ENCODE assay signal across 29 cellular contexts in the genomic region with DNA sequence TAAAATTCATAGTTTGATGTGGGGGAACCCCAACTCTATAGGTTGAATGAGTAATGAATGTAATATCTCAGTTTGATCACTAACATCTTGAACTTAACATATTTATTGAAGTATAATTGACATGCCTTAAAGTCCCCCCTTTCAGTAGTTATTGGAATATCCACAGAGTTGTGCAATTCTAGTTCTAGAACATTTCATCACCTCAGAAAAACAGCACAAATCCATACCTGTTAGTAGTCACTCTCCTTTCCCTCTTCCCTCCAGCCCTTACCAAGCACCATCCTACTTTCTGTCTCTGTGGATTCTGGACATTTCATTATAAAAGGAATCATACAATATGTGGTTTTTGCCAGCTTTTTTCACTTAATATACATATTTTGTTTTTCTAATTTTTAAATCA. TPM values are rescaled to one million over a fixed set of nuclear protein-coding genes. Genes with fewer than 3 reads are reported as not detected.
DNase-seq lines count a peak whose midpoint lies in the region; ATAC-seq, FAIRE-seq and TF ChIP-seq lines count a peak whose summit lies in the region.
"Had no signal": no experiment of that assay in that cellular context is flagged by ENCODE, and none has a peak within 500 bp of the region (broad histone marks: within the 10 kb centered on the region; RNA-seq: fewer than 3 reads in every experiment).

No MANE protein-coding gene starts in this region.

- H3K4me1 Mint-ChIP-seq in astrocyte (ENCODE audit: low read depth, unreplicated experiment): peaks cover 1% of the 10 kb centered on the region
- H3K4me1 Mint-ChIP-seq: CD14-positive monocyte; CD4-positive, alpha-beta memory T cell; CD4-positive, CD25-positive, alpha-beta regulatory T cell; CD8-positive, alpha-beta memory T cell had no signal

- peaks cover 16% of the 10 kb centered on the region for H3K36me3 Mint-ChIP-seq in astrocyte (ENCODE audit: low read depth, unreplicated experiment)

- H3K9me3 ChIP-seq in astrocyte (ENCODE audit: insufficient read depth, low read depth, low read length) (no peaks in the 10 kb centered on the region), liver (ENCODE audit: control insufficient read depth in 4 of 4, low read length in 3 of 4) (no peaks in the 10 kb centered on the region)
- H3K9me3 ChIP-seq: BE2C had no signal

- H3K4me1 ChIP-seq in astrocyte (ENCODE audit: insufficient read depth, low read length) (no peaks in the 10 kb centered on the region), liver (ENCODE audit: control insufficient read depth in 4 of 4, insufficient read depth in 4 of 4, low read length in 3 of 4) (peaks cover 0 to 40% (median 18%) of the 10 kb centered on the region in 4 donors)
- H3K4me1 ChIP-seq: BE2C, BLaER1 had no signal

- H3K27me3 ChIP-seq in astrocyte (ENCODE audit: insufficient read depth, low read length): no peaks in the 10 kb centered on the region
- no peaks in the 10 kb centered on the region for H3K27me3 ChIP-seq in liver (ENCODE audit: control insufficient read depth in 4 of 4, insufficient read depth in 4 of 4, low read length in 3 of 4)
- H3K27me3 ChIP-seq: BE2C, BLaER1 had no signal

- H3K4me2 ChIP-seq in astrocyte (ENCODE audit: low read length): no peak overlapping the region
- H3K4me2 ChIP-seq: BLaER1 had no signal

- H4K20me1 ChIP-seq in astrocyte (ENCODE audit: insufficient read depth, low read length): no peaks in the 10 kb centered on the region
- H4K20me1 ChIP-seq: BLaER1 had no signal

- no peak overlapping the region for H2AFZ ChIP-seq in astrocyte (ENCODE audit: low read depth, low read length)

- H3K27ac ChIP-seq in astrocyte (ENCODE audit: low read depth, low read length): no peak overlapping the region
- H3K27ac ChIP-seq in liver (ENCODE audit: low read depth in 1 of 2, low read length in 2 of 2): peak overlapping the region in 1 of 2 donors; percentile 13
- H3K27ac ChIP-seq: BLaER1 had no signal

- H3K9ac ChIP-seq in astrocyte (ENCODE audit: low read length): no peak overlapping the region
- H3K9ac ChIP-seq in liver (ENCODE audit: low read depth in 1 of 2, low read length in 2 of 2): no peak overlapping the region
- H3K9ac ChIP-seq: BLaER1 had no signal

- H3K36me3 ChIP-seq in astrocyte (ENCODE audit: insufficient read depth, low read length) (peaks cover 14% of the 10 kb centered on the region), liver (ENCODE audit: control insufficient read depth in 4 of 4, insufficient read depth in 3 of 4, low read depth in 1 of 4, low read length in 3 of 4) (peaks cover 0 to 2% (median under 1%) of the 10 kb centered on the region in 4 donors)
- H3K36me3 ChIP-seq: BE2C had no signal

- no peaks in the 10 kb centered on the region for H3K27me3 Mint-ChIP-seq in astrocyte (ENCODE audit: low read depth, unreplicated experiment)
- H3K27me3 Mint-ChIP-seq: CD4-positive, alpha-beta memory T cell; CD4-positive, CD25-positive, alpha-beta regulatory T cell; CD8-positive, alpha-beta memory T cell had no signal

- peaks cover 3% of the 10 kb centered on the region for H3K9me3 Mint-ChIP-seq in astrocyte (ENCODE audit: unreplicated experiment)

- no peak overlapping the region for H3K4me3 ChIP-seq in astrocyte (ENCODE audit: insufficient read depth, low read depth, low read length)
- no peak overlapping the region for H3K4me3 ChIP-seq in liver (ENCODE audit: low read depth in 1 of 3, low read length in 3 of 3)
- H3K4me3 ChIP-seq: BLaER1, GM12878 had no signal

- peak; percentile 49 for ATAC-seq in left lobe of liver
- ATAC-seq in HG02870 (IDR thresholded peaks at IDR 0.05; ENCODE audit: unreplicated experiment): no peak
- no peak for ATAC-seq in GM18873 (IDR thresholded peaks at IDR 0.05; ENCODE audit: low FRiP score, unreplicated experiment)
- ATAC-seq: GM12878 had no signal

- H3K4me3 Mint-ChIP-seq in astrocyte (ENCODE audit: unreplicated experiment): no peak overlapping the region
- H3K4me3 Mint-ChIP-seq: CD14-positive monocyte; CD4-positive, alpha-beta memory T cell; CD4-positive, CD25-positive, alpha-beta regulatory T cell; CD8-positive, alpha-beta memory T cell had no signal

- TF ChIP-seq CTCF in astrocyte (IDR thresholded peaks at IDR 0.05; ENCODE audit: insufficient read depth, low read depth, low read length): no peak
- TF ChIP-seq CTCF in liver (IDR thresholded peaks at IDR 0.05; ENCODE audit: low read depth, low read length, missing input control): no peak

- no peak overlapping the region for H3K27ac Mint-ChIP-seq in astrocyte (ENCODE audit: unreplicated experiment)
- H3K27ac Mint-ChIP-seq: CD4-positive, CD25-positive, alpha-beta regulatory T cell; CD8-positive, alpha-beta memory T cell had no signal

- H3K79me2 ChIP-seq in astrocyte (ENCODE audit: insufficient read depth, low read length): no peaks in the 10 kb centered on the region

- FAIRE-seq in astrocyte (lab: Jason Lieb, UNC): peak; percentile 17
- FAIRE-seq: A204.1, GM12878, GM12892, GM18507, GM19239 had no signal

- no peak for TF ChIP-seq RAD21 in liver (IDR thresholded peaks at IDR 0.05)

- DNase-seq in astrocyte (ENCODE audit: low read depth): no peak
- DNase-seq in left lobe of liver (ENCODE audit: low spot score): no peak
- no peak for DNase-seq in HT-29 (ENCODE audit: low spot score)
- DNase-seq in retina: no peak
- DNase-seq: 8988T; ACHN; BE2C; C1 segment of cervical spinal cord; CD4-positive, alpha-beta memory T cell; CD4-positive, CD25-positive, alpha-beta regulatory T cell; CD8-positive, alpha-beta memory T cell; COR-L47; DMS 273 treated with DMSO at 0.1 percent for 48 hours; DMS153; DMS53; DMS79; DND-41; EL; GDM1 had no signal

TF ChIP-seq in liver, 16 proteins besides CTCF, POLR2A, EP300 and RAD21:
- peak in 1 of 2 donors; percentile 12 for TF ChIP-seq HNF4A (conservative IDR thresholded peaks at IDR 0.05)
- TF ChIP-seq, protein P1, sequence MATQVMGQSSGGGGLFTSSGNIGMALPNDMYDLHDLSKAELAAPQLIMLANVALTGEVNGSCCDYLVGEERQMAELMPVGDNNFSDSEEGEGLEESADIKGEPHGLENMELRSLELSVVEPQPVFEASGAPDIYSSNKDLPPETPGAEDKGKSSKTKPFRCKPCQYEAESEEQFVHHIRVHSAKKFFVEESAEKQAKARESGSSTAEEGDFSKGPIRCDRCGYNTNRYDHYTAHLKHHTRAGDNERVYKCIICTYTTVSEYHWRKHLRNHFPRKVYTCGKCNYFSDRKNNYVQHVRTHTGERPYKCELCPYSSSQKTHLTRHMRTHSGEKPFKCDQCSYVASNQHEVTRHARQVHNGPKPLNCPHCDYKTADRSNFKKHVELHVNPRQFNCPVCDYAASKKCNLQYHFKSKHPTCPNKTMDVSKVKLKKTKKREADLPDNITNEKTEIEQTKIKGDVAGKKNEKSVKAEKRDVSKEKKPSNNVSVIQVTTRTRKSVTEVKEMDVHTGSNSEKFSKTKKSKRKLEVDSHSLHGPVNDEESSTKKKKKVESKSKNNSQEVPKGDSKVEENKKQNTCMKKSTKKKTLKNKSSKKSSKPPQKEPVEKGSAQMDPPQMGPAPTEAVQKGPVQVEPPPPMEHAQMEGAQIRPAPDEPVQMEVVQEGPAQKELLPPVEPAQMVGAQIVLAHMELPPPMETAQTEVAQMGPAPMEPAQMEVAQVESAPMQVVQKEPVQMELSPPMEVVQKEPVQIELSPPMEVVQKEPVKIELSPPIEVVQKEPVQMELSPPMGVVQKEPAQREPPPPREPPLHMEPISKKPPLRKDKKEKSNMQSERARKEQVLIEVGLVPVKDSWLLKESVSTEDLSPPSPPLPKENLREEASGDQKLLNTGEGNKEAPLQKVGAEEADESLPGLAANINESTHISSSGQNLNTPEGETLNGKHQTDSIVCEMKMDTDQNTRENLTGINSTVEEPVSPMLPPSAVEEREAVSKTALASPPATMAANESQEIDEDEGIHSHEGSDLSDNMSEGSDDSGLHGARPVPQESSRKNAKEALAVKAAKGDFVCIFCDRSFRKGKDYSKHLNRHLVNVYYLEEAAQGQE (IDR thresholded peaks at IDR 0.05): no peak
- TF ChIP-seq, protein P2, sequence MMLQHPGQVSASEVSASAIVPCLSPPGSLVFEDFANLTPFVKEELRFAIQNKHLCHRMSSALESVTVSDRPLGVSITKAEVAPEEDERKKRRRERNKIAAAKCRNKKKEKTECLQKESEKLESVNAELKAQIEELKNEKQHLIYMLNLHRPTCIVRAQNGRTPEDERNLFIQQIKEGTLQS (IDR thresholded peaks at IDR 0.05): peak; percentile 62

RNA-seq across cellular contexts. Expression of gene NIT2, which starts 8.7 kb away (rescaled TPM):
- total RNA-seq in astrocyte (44.9 and 47.7 TPM in 2 replicates), left lobe of liver (135 TPM), liver (10 to 100 TPM; 32.4 to 49.2 TPM)
- 100 to 1,000 TPM in 1 of 2 donors, 10 to 100 TPM in 1; 61.4 to 243 TPM for polyA plus RNA-seq in liver
- total RNA-seq in HT-29 (2014; rRNA removed; shearing (Covaris generic)): 22.0 and 27.0 TPM in 2 replicates
